Comparison of ENCODE assay signal across 8 cellular contexts in genomic region chr17:50708050-50709000, GRCh38. TPM values are rescaled to one million over a fixed set of nuclear protein-coding genes. Genes with fewer than 3 reads are reported as not detected.
DNase-seq lines count a peak whose midpoint lies in the region; ATAC-seq and TF ChIP-seq lines count a peak whose summit lies in the region.

No MANE protein-coding gene starts in this region.

- intact Hi-C loops in sigmoid colon (cut with DNase I), result no loop called here

- no peaks in the 10 kb centered on the region for H3K9me3 ChIP-seq in MG63
- no peaks in the 10 kb centered on the region for H3K9me3 ChIP-seq in hepatocyte (ENCODE audit: low read depth)
- no peaks in the 10 kb centered on the region for H3K9me3 ChIP-seq in sigmoid colon

- H3K27me3 ChIP-seq in MG63 (no peaks in the 10 kb centered on the region), hepatocyte (no peaks in the 10 kb centered on the region), sigmoid colon (no peaks in the 10 kb centered on the region)

- H3K4me1 ChIP-seq in hepatocyte (ENCODE audit: insufficient read depth) (peaks cover 22% of the 10 kb centered on the region), sigmoid colon (peaks cover 0 to 56% (median 49%) of the 10 kb centered on the region in 4 donors)

- H3K4me3 Mint-ChIP-seq in activated naive CD8-positive, alpha-beta T cell treated with anti-CD3 and anti-CD28 coated beads, Interleukin-2, amount 10 ng/mL, durations not matched to agents 7 days and 5 days, result peak overlapping the region; percentile 89

- DNase-seq in DMS153 treated with DMSO at 0.1 percent for 48 hours (lab: John Stamatoyannopoulos, UW; ENCODE audit: unreplicated experiment) (peak; percentile 12), DMS153 (lab: John Stamatoyannopoulos, UW) (no peak), MG63 (no peak), hepatocyte (ENCODE audit: low spot score) (no peak), sigmoid colon (no peak)
- no peak for DNase-seq in activated naive CD8-positive, alpha-beta T cell treated with anti-CD3 and anti-CD28 coated beads, Interleukin-2, amount 10 ng/mL, durations not matched to agents 7 days and 5 days

- H3K4me1 Mint-ChIP-seq in activated naive CD8-positive, alpha-beta T cell treated with anti-CD3 and anti-CD28 coated beads, Interleukin-2, amount 10 ng/mL, durations not matched to agents 7 days and 5 days, result peaks cover 27% of the 10 kb centered on the region

- POLR2A ChIA-PET in activated naive CD8-positive, alpha-beta T cell treated with anti-CD3 and anti-CD28 coated beads, Interleukin-2, amount 10 ng/mL, durations not matched to agents 7 days and 5 days (lab: Charles Lee), result interaction anchor here (0.6 to 4.1 kb wide), 5 partner anchors 10 to 158 kb away, joined by 3 to 62 read pairs (median 3); partner anchors contain the start of genes LUC7L3 and TOB1

- H3K4me3 ChIP-seq in MG63 (peak overlapping the region; percentile 84), hepatocyte (peak overlapping the region; percentile 46), sigmoid colon (peak overlapping the region; percentile 27 to 79 (median 74))

- H3K27me3 Mint-ChIP-seq in activated naive CD8-positive, alpha-beta T cell treated with anti-CD3 and anti-CD28 coated beads, Interleukin-2, amount 10 ng/mL, durations not matched to agents 7 days and 5 days, result peaks cover 4% of the 10 kb centered on the region

- TF ChIP-seq POLR2A in sigmoid colon (IDR thresholded peaks at IDR 0.05), result peak in 1 of 2 donors; percentile 51

- no peaks in the 10 kb centered on the region for H4K20me1 ChIP-seq in hepatocyte (ENCODE audit: insufficient read depth, poor library complexity, severe bottlenecking)

- peak overlapping the region; percentile 62 for H2AFZ ChIP-seq in hepatocyte

- peak overlapping the region; percentile 97 for H3K27ac Mint-ChIP-seq in activated naive CD8-positive, alpha-beta T cell treated with anti-CD3 and anti-CD28 coated beads, Interleukin-2, amount 10 ng/mL, durations not matched to agents 7 days and 5 days

- no peak for ATAC-seq in activated naive CD8-positive, alpha-beta T cell treated with anti-CD3 and anti-CD28 coated beads, Interleukin-2, amount 10 ng/mL, durations not matched to agents 7 days and 5 days (ENCODE audit: low read depth)
- ATAC-seq in HG03565 (IDR thresholded peaks at IDR 0.05; ENCODE audit: unreplicated experiment) (no peak), HG03045 (IDR thresholded peaks at IDR 0.05; ENCODE audit: unreplicated experiment) (no peak)

- H3K9me3 Mint-ChIP-seq in activated naive CD8-positive, alpha-beta T cell treated with anti-CD3 and anti-CD28 coated beads, Interleukin-2, amount 10 ng/mL, durations not matched to agents 7 days and 5 days, result no peaks in the 10 kb centered on the region

- H3K27ac ChIP-seq in hepatocyte (peak overlapping the region; percentile 97), sigmoid colon (peak overlapping the region; percentile 92 to 97 (median 96))

- peak overlapping the region; percentile 76 for H3K4me2 ChIP-seq in hepatocyte

- 29% methylated on average over 6 of the region's 6 CpGs for WGBS in hepatocyte (ENCODE audit: low lambda C conversion rate, missing lambda C conversion rate)
- WGBS in sigmoid colon, 2 donors, result 1 to 4% methylated on average over 6 of the region's 6 CpGs

- H3K36me3 ChIP-seq in MG63 (peaks cover 21% of the 10 kb centered on the region), hepatocyte (replicated peaks; ENCODE audit: insufficient read depth, low read depth) (no peaks in the 10 kb centered on the region), sigmoid colon (peaks cover 0 to 3% (median 0%) of the 10 kb centered on the region in 4 donors)

- H3K36me3 Mint-ChIP-seq in activated naive CD8-positive, alpha-beta T cell treated with anti-CD3 and anti-CD28 coated beads, Interleukin-2, amount 10 ng/mL, durations not matched to agents 7 days and 5 days, result peaks cover 10% of the 10 kb centered on the region

- no peaks in the 10 kb centered on the region for H3K9me2 ChIP-seq in hepatocyte (replicated peaks; ENCODE audit: insufficient read depth)

- peaks cover 49% of the 10 kb centered on the region for H3K79me2 ChIP-seq in hepatocyte

- TF ChIP-seq CTCF in hepatocyte (IDR thresholded peaks at IDR 0.05; ENCODE audit: poor library complexity), result no peak
- no peak for TF ChIP-seq CTCF in sigmoid colon (IDR thresholded peaks at IDR 0.05)

- TF ChIP-seq EP300 in sigmoid colon (IDR thresholded peaks at IDR 0.05), result no peak

RNA-seq across cellular contexts. Expression of gene ANKRD40, which starts 0.6 kb away (rescaled TPM):
- 34.8 and 42.5 TPM in 2 replicates for total RNA-seq in MG63 (2014; rRNA removed; shearing (Covaris generic); ENCODE audit: low replicate concordance)
- total RNA-seq in activated naive CD8-positive, alpha-beta T cell treated with anti-CD3 and anti-CD28 coated beads, Interleukin-2, amount 10 ng/mL, durations not matched to agents 7 days and 5 days, result 10 to 100 TPM; 30.3 to 31.4 TPM
- 28.1 and 30.8 TPM in 2 replicates for total RNA-seq in hepatocyte
- polyA plus RNA-seq in hepatocyte, result 10.3 and 11.4 TPM in 2 replicates
- total RNA-seq in sigmoid colon, result 10 to 100 TPM; 51.2 to 76.3 (median 63.7) TPM
- 10 to 100 TPM; 12.3 to 14.4 (median 12.9) TPM for polyA plus RNA-seq in sigmoid colon

RNA-seq across cellular contexts. Expression of gene LUC7L3, which starts 11.1 kb away (rescaled TPM):
- total RNA-seq in MG63 (2014; rRNA removed; shearing (Covaris generic); ENCODE audit: low replicate concordance), result 18.1 and 136 TPM in 2 replicates
- 100 to 1,000 TPM; 184 to 200 TPM for total RNA-seq in activated naive CD8-positive, alpha-beta T cell treated with anti-CD3 and anti-CD28 coated beads, Interleukin-2, amount 10 ng/mL, durations not matched to agents 7 days and 5 days
- 56.4 and 56.9 TPM in 2 replicates for total RNA-seq in hepatocyte
- polyA plus RNA-seq in hepatocyte, result 156 and 256 TPM in 2 replicates
- total RNA-seq in sigmoid colon, result 100 to 1,000 TPM in 1 of 4 donors, 10 to 100 TPM in 3; 65.6 to 165 (median 76.2) TPM
- polyA plus RNA-seq in sigmoid colon, result 100 to 1,000 TPM in 1 of 3 donors, 10 to 100 TPM in 2; 43.2 to 188 (median 70.8) TPM

RNA-seq across cellular contexts. Expression of gene ANKRD40CL, which starts 59.0 kb away (rescaled TPM):
- total RNA-seq in MG63 (2014; rRNA removed; shearing (Covaris generic); ENCODE audit: low replicate concordance), result not detected in 2 replicates
- total RNA-seq in activated naive CD8-positive, alpha-beta T cell treated with anti-CD3 and anti-CD28 coated beads, Interleukin-2, amount 10 ng/mL, durations not matched to agents 7 days and 5 days, result not detected
- 3.3 and 4.2 TPM in 2 replicates for total RNA-seq in hepatocyte
- 2.8 and 3.9 TPM in 2 replicates for polyA plus RNA-seq in hepatocyte
- total RNA-seq in sigmoid colon, result not detected
- 100 to 1,000 TPM in 2 of 3 donors, 10 to 100 TPM in 1; 60.4 to 234 (median 191) TPM for polyA plus RNA-seq in sigmoid colon
